ENCODE assay signal across 1 cellular context in the genomic region with DNA sequence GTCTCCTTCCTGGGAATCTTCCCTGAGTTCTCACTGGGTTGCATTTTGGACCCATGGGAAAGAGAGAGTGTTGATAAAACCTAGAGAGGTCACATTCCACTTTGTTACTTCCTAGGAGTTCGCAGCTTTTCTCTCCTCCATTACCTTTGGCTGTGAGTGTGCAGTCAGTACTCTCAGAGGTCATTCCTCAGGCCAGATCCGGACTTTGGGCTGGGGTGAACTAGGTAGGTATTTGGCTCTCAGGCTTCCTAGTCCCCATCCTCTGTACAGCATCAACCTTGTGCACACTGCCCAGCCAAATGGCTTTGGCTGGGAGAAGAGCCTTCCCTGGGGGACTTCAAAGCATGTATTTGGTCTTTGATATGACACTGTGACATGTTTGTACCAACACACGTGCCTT.
A peak's percentile ranks its signal among the peaks of the same experiment; 100 is the strongest.
TF ChIP-seq lines count a peak whose summit lies in the region.

No MANE protein-coding gene starts in this region.

TF ChIP-seq in HepG2, 621 proteins besides CTCF, POLR2A, EP300 and RAD21 (continued from another document):
- TF ChIP-seq, protein P1, sequence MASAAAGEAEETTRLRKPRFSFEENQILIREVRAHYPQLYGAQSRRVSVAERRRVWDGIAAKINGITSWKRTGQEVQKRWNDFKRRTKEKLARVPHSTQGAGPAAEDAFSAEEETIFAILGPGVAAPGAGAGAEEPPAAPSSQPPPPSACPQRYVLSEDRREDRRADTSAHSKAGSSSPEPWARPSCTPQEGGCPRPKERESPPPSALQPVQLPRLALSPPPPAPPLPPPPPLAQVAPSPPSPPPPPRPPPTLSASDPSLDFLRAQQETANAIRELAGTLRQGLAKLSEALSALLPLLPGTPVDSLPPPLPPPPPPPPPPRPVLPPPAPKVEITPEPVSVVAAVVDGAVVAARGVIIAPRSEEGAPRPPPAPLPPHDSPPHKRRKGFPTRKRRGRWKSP (CRISPR knock-in tag; IDR thresholded peaks at IDR 0.05): no peak
- TF ChIP-seq ZNF205 (CRISPR knock-in tag; IDR thresholded peaks at IDR 0.05): peak; percentile 98
- TF ChIP-seq MTA3 (CRISPR knock-in tag; IDR thresholded peaks at IDR 0.05): no peak
- TF ChIP-seq BCL6 (CRISPR knock-in tag; IDR thresholded peaks at IDR 0.05): peak; percentile 52; the same call in 1 of the 2 replicates
- no peak for TF ChIP-seq ATF7-NPFF (CRISPR knock-in tag; IDR thresholded peaks at IDR 0.05; ENCODE audit: low read depth)
- no peak for TF ChIP-seq SATB2 (CRISPR knock-in tag; IDR thresholded peaks at IDR 0.05)
- TF ChIP-seq TEAD3 (CRISPR knock-in tag; optimal IDR thresholded peaks at IDR 0.05; ENCODE audit: borderline replicate concordance): peak; percentile 42
- 0 out of 2 replicates have a peak, but pooled peaks have one; percentile 23 for TF ChIP-seq NR2F6 (IDR thresholded peaks at IDR 0.05)
- TF ChIP-seq NR2F6 (CRISPR knock-in tag; IDR thresholded peaks at IDR 0.05): no peak
- TF ChIP-seq HNF4A (CRISPR knock-in tag; IDR thresholded peaks at IDR 0.05): peak; percentile 54
- 0 out of 2 replicates have a peak, but pooled peaks have one; percentile 36 for TF ChIP-seq MED1 (CRISPR knock-in tag; IDR thresholded peaks at IDR 0.05)
